ENCODE assay signal across 1 cellular context in genomic region chr5:139503879-139504278, GRCh38.
A peak's percentile ranks its signal among the peaks of the same experiment; 100 is the strongest.
TF ChIP-seq lines count a peak whose summit lies in the region.
"Not testable (repeated sequence)": the region's sequence is repeated elsewhere in the genome, so short reads cannot be mapped to it uniquely, and the experiment has no call there.

No MANE protein-coding gene starts in this region.

TF ChIP-seq in HepG2, 621 proteins besides CTCF, POLR2A, EP300 and RAD21 (continued from another document and continues in another):
- TF ChIP-seq FOXK1 (CRISPR knock-in tag; IDR thresholded peaks at IDR 0.05; ENCODE audit: borderline replicate concordance, low read depth): 0 out of 2 replicates have a peak, but pooled peaks have one; percentile 18
- TF ChIP-seq IRX3 (CRISPR knock-in tag; IDR thresholded peaks at IDR 0.05; ENCODE audit: borderline replicate concordance, low read depth): 0 out of 2 replicates have a peak, but pooled peaks have one; percentile 59
- peak; percentile 62 for TF ChIP-seq ZBTB43 (CRISPR knock-in tag; conservative IDR thresholded peaks at IDR 0.05)
- peak; percentile 78 for TF ChIP-seq IRF2 (CRISPR knock-in tag; IDR thresholded peaks at IDR 0.05)
- peak; percentile 56 for TF ChIP-seq ZNF574 (CRISPR knock-in tag; IDR thresholded peaks at IDR 0.05)
- TF ChIP-seq ZSCAN31 (CRISPR knock-in tag; IDR thresholded peaks at IDR 0.05; ENCODE audit: low read depth): 0 out of 2 replicates have a peak, but pooled peaks have one; percentile 14
- peak; percentile 57 for TF ChIP-seq IKZF4 (CRISPR knock-in tag; IDR thresholded peaks at IDR 0.05; ENCODE audit: borderline replicate concordance, low read depth, not compliant biosample characterization)
- not testable (repeated sequence) for TF ChIP-seq TCF12, CREB1 (IDR thresholded peaks at IDR 0.05)
- TF ChIP-seq TCF12 (CRISPR knock-in tag; IDR thresholded peaks at IDR 0.05): 0 out of 2 replicates have a peak, but pooled peaks have one; percentile 46
- TF ChIP-seq CREB1 (CRISPR knock-in tag; IDR thresholded peaks at IDR 0.05): peak; percentile 47
- TF ChIP-seq KDM5B (CRISPR knock-in tag; IDR thresholded peaks at IDR 0.05; ENCODE audit: borderline replicate concordance): peak; percentile 21; the same call in 1 of the 2 replicates
- peak; percentile 53; the same call in 1 of the 2 replicates for TF ChIP-seq HMGXB3 (CRISPR knock-in tag; IDR thresholded peaks at IDR 0.05; ENCODE audit: borderline replicate concordance)
- TF ChIP-seq GATAD1 (CRISPR knock-in tag; IDR thresholded peaks at IDR 0.05): peak; percentile 47; the same call in 1 of the 2 replicates
- peak; percentile 82 for TF ChIP-seq PRDM10 (CRISPR knock-in tag; IDR thresholded peaks at IDR 0.05; ENCODE audit: low read depth)
- peak; percentile 39; the same call in 1 of the 2 replicates for TF ChIP-seq TBX2 (CRISPR knock-in tag; IDR thresholded peaks at IDR 0.05; ENCODE audit: borderline replicate concordance)
- TF ChIP-seq ZNF710 (CRISPR knock-in tag; IDR thresholded peaks at IDR 0.05; ENCODE audit: borderline replicate concordance): peak; percentile 71; the same call in 1 of the 2 replicates
- peak; percentile 44; the same call in 1 of the 2 replicates for TF ChIP-seq ZNF136 (CRISPR knock-in tag; IDR thresholded peaks at IDR 0.05; ENCODE audit: low read depth)
- TF ChIP-seq ESRRA (CRISPR knock-in tag; IDR thresholded peaks at IDR 0.05; ENCODE audit: low read depth): peak; percentile 19; the same call in 1 of the 2 replicates
- peak; percentile 34; the same call in 1 of the 2 replicates for TF ChIP-seq GATA4 (IDR thresholded peaks at IDR 0.05; ENCODE audit: borderline replicate concordance, low read depth)
- peak; percentile 54; the same call in 1 of the 2 replicates for TF ChIP-seq POGK (CRISPR knock-in tag; conservative IDR thresholded peaks at IDR 0.05)
- 0 out of 2 replicates have a peak, but pooled peaks have one; percentile 33 for TF ChIP-seq SPEN (CRISPR knock-in tag; IDR thresholded peaks at IDR 0.05; ENCODE audit: low read depth)
- peak; percentile 38; the same call in 1 of the 2 replicates for TF ChIP-seq ZNF331 (CRISPR knock-in tag; IDR thresholded peaks at IDR 0.05)
- TF ChIP-seq PPARG (CRISPR knock-in tag; conservative IDR thresholded peaks at IDR 0.05): peak; percentile 50; the same call in 1 of the 2 replicates
- 0 out of 2 replicates have a peak, but pooled peaks have one; percentile 80 for TF ChIP-seq SMYD3 (CRISPR knock-in tag; IDR thresholded peaks at IDR 0.05)
- peak; percentile 76 for TF ChIP-seq ZNF317 (CRISPR knock-in tag; IDR thresholded peaks at IDR 0.05)
- TF ChIP-seq RXRB (CRISPR knock-in tag; IDR thresholded peaks at IDR 0.05; ENCODE audit: borderline replicate concordance): peak; percentile 66; the same call in 1 of the 2 replicates
- TF ChIP-seq NFYC (CRISPR knock-in tag; IDR thresholded peaks at IDR 0.05): 0 out of 2 replicates have a peak, but pooled peaks have one; percentile 9
- peak; percentile 58; the same call in 1 of the 2 replicates for TF ChIP-seq PHF8 (CRISPR knock-in tag; IDR thresholded peaks at IDR 0.05)
- peak; percentile 79 for TF ChIP-seq THAP11 (CRISPR knock-in tag; IDR thresholded peaks at IDR 0.05)
- peak; percentile 67; the same call in 1 of the 2 replicates for TF ChIP-seq FOXP4 (CRISPR knock-in tag; IDR thresholded peaks at IDR 0.05)
- peak; percentile 40; the same call in 1 of the 2 replicates for TF ChIP-seq ZNF777 (CRISPR knock-in tag; IDR thresholded peaks at IDR 0.05)
- 0 out of 2 replicates have a peak, but pooled peaks have one; percentile 39 for TF ChIP-seq ZNF772 (CRISPR knock-in tag; IDR thresholded peaks at IDR 0.05)
- 0 out of 2 replicates have a peak, but pooled peaks have one; percentile 9 for TF ChIP-seq ZNF501 (CRISPR knock-in tag; IDR thresholded peaks at IDR 0.05)
- TF ChIP-seq ZMYM4 (CRISPR knock-in tag; IDR thresholded peaks at IDR 0.05): peak; percentile 95
- peak; percentile 47; the same call in 1 of the 2 replicates for TF ChIP-seq MIXL1 (CRISPR knock-in tag; IDR thresholded peaks at IDR 0.05)
- peak; percentile 38; the same call in 1 of the 2 replicates for TF ChIP-seq GATAD2A (CRISPR knock-in tag; IDR thresholded peaks at IDR 0.05)
- TF ChIP-seq TEAD3 (CRISPR knock-in tag; optimal IDR thresholded peaks at IDR 0.05; ENCODE audit: borderline replicate concordance): peak; percentile 8
- peak; percentile 71 for TF ChIP-seq KAT8 (CRISPR knock-in tag; IDR thresholded peaks at IDR 0.05)
- TF ChIP-seq ZNF441 (CRISPR knock-in tag; IDR thresholded peaks at IDR 0.05; ENCODE audit: borderline replicate concordance): peak; percentile 46; the same call in 1 of the 2 replicates
- TF ChIP-seq ZNF615 (CRISPR knock-in tag; IDR thresholded peaks at IDR 0.05; ENCODE audit: borderline replicate concordance): peak; percentile 36; the same call in 1 of the 2 replicates
- TF ChIP-seq BRD4 (CRISPR knock-in tag; IDR thresholded peaks at IDR 0.05): peak; percentile 77; the same call in 1 of the 2 replicates
- TF ChIP-seq GABPB1 (CRISPR knock-in tag; IDR thresholded peaks at IDR 0.05): peak; percentile 66
- peak; percentile 69; the same call in 1 of the 2 replicates for TF ChIP-seq YEATS4 (CRISPR knock-in tag; IDR thresholded peaks at IDR 0.05; ENCODE audit: borderline replicate concordance)
- TF ChIP-seq POLR2G (IDR thresholded peaks at IDR 0.05; ENCODE audit: low read depth, low read length): peak; percentile 63
- TF ChIP-seq TAF1 (CRISPR knock-in tag; IDR thresholded peaks at IDR 0.05): peak; percentile 59; the same call in 1 of the 2 replicates
